ENCODE assay signal across 17 cellular contexts in genomic region chr14:63663428-63664142, GRCh38. TPM values are rescaled to one million over a fixed set of nuclear protein-coding genes. Genes with fewer than 3 reads are reported as not detected.
DNase-seq lines count a peak whose midpoint lies in the region; ATAC-seq, FAIRE-seq and TF ChIP-seq lines count a peak whose summit lies in the region.
"Had no signal": no experiment of that assay in that cellular context is flagged by ENCODE, and none has a peak within 500 bp of the region (broad histone marks: within the 10 kb centered on the region; RNA-seq: fewer than 3 reads in every experiment).

No MANE protein-coding gene starts in this region.

- H4K8ac ChIP-seq in mesendoderm (ENCODE audit: low read depth, low read length): no peak overlapping the region

- peak; percentile 47; the same call in 2 of the 3 replicates for ATAC-seq in K562
- no peak for ATAC-seq in HG02870 (IDR thresholded peaks at IDR 0.05; ENCODE audit: unreplicated experiment)
- no peak for ATAC-seq in HG03457 (IDR thresholded peaks at IDR 0.05; ENCODE audit: unreplicated experiment)
- ATAC-seq: heart left ventricle had no signal

- H3K9me1 ChIP-seq in K562 (ENCODE audit: control insufficient read depth, insufficient read depth, low read length): no peaks in the 10 kb centered on the region

- no peak for TF ChIP-seq CTCF in K562 (IDR thresholded peaks at IDR 0.05 in 2 of 3, conservative IDR thresholded peaks at IDR 0.05 in 1 of 3; ENCODE audit: insufficient read depth in 2 of 3, low read depth in 1 of 3, low read length in 3 of 3)

- no peak overlapping the region for H3K4ac ChIP-seq in mesendoderm (ENCODE audit: low read depth, low read length)

- H3K56ac ChIP-seq in mesendoderm (ENCODE audit: low read length): no peak overlapping the region

- H3K27me3 ChIP-seq in K562 (ENCODE audit: control insufficient read depth in 2 of 2, insufficient read depth in 2 of 2, low read length in 2 of 2): no peaks in the 10 kb centered on the region
- no peaks in the 10 kb centered on the region for H3K27me3 ChIP-seq in mesendoderm (ENCODE audit: insufficient read depth, low read length, poor library complexity)
- H3K27me3 ChIP-seq: BLaER1, heart left ventricle, upper lobe of left lung had no signal

- H3K4me2 ChIP-seq in K562 (ENCODE audit: insufficient read depth, low read length) (no peak overlapping the region), mesendoderm (ENCODE audit: low read length) (no peak overlapping the region)
- H3K4me2 ChIP-seq: BLaER1 had no signal

- CTCF ChIA-PET in K562 (lab: Yijun Ruan, JAX; ENCODE audit: low intra/inter-chr PET ratio): no interaction called here

- DNase-seq in ELR (ENCODE audit: low read depth) (peak; percentile 27), HT1080 (ENCODE audit: low read depth) (peak; percentile 32), K562 (ENCODE audit: extremely low read depth in 1 of 4, low spot score in 3 of 4) (no peak), mesendoderm (peak; percentile 31), NCI-H446 (lab: John Stamatoyannopoulos, UW) (no peak), NCI-H2081 treated with DMSO at 0.1 percent for 48 hours (lab: John Stamatoyannopoulos, UW) (no peak)
- DNase-seq: DMS79 treated with DMSO at 0.1 percent for 48 hours, heart left ventricle, left cardiac atrium, NCI-H187, NCI-H82, WERI-Rb-1 had no signal

- H2AFZ ChIP-seq in K562 (ENCODE audit: low read depth, low read length): no peak overlapping the region

- no peaks in the 10 kb centered on the region for H3K36me3 ChIP-seq in K562 (ENCODE audit: control insufficient read depth, insufficient read depth, low read length)
- H3K36me3 ChIP-seq in mesendoderm (ENCODE audit: control insufficient read depth, insufficient read depth, low read length): no peaks in the 10 kb centered on the region
- H3K36me3 ChIP-seq: BLaER1, upper lobe of left lung, WERI-Rb-1 had no signal

- no peak overlapping the region for H2BK15ac ChIP-seq in mesendoderm (replicated peaks; ENCODE audit: low read depth)

- TF ChIP-seq RAD21 in K562 (CRISPR knock-in tag; conservative IDR thresholded peaks at IDR 0.05 in 1 of 2, IDR thresholded peaks at IDR 0.05 in 1 of 2): no peak

- BruUV-seq in K562 (replicated peaks; lab: Mats Ljungman, UMichigan): no TSS peak

- H3K4me1 ChIP-seq in K562 (replicated peaks in 1 of 2; ENCODE audit: control insufficient read depth in 2 of 2, insufficient read depth in 2 of 2, low read length in 2 of 2) (peaks cover 0 to 6% of the 10 kb centered on the region in 2 experiments; a peak in 2 of 5 replicates), mesendoderm (ENCODE audit: control insufficient read depth, low read depth, low read length) (no peaks in the 10 kb centered on the region)
- H3K4me1 ChIP-seq: BLaER1, heart left ventricle, upper lobe of left lung had no signal

- H3K23ac ChIP-seq in mesendoderm (ENCODE audit: low read length): no peak overlapping the region

- in situ Hi-C loops in K562 (cut with MboI): no loop called here

- POLR2A ChIA-PET in K562 (lab: Yijun Ruan, JAX): interaction anchor here (0.6 kb wide), 2 partner anchors 36 to 333 kb away, joined by 3 read pairs; no protein-coding TSS in a partner anchor

- no peak overlapping the region for H3K18ac ChIP-seq in mesendoderm (ENCODE audit: low read length)

- no peak overlapping the region for H2AK5ac ChIP-seq in mesendoderm (ENCODE audit: low read length)

- H3K27ac ChIP-seq in K562 (ENCODE audit: extremely low read depth, low read depth, low read length) (no peak overlapping the region), mesendoderm (ENCODE audit: low read depth, low read length) (no peak overlapping the region)
- H3K27ac ChIP-seq: BLaER1, heart left ventricle, SK-N-MC, upper lobe of left lung, WERI-Rb-1 had no signal

- no peak overlapping the region for H4K5ac ChIP-seq in mesendoderm (ENCODE audit: low read length)

- 69% methylated on average over 10 of the region's 12 CpGs for WGBS in K562 (ENCODE audit: insufficient coverage, low coverage, missing lambda C conversion rate)
- WGBS in mesendoderm (ENCODE audit: extremely low coverage, insufficient coverage, low lambda C conversion rate): no CpG with 5 or more reads among the region's 12 CpGs

- TF ChIP-seq POLR2A in K562 (conservative IDR thresholded peaks at IDR 0.05): no peak

- intact Hi-C loops in K562 (cut with micrococcal nuclease): no loop called here

- no peak overlapping the region for H2BK5ac ChIP-seq in mesendoderm (ENCODE audit: low read length)

- H4K20me1 ChIP-seq in K562 (replicated peaks; ENCODE audit: control insufficient read depth, insufficient read depth, low read length): no peaks in the 10 kb centered on the region
- H4K20me1 ChIP-seq: BLaER1 had no signal

- FAIRE-seq in K562 (lab: Jason Lieb, UNC): no peak

- H3K9ac ChIP-seq in K562 (ENCODE audit: insufficient read depth in 1 of 2, low read depth in 2 of 2, low read length in 2 of 2) (no peak overlapping the region), mesendoderm (ENCODE audit: low read length) (no peak overlapping the region)
- H3K9ac ChIP-seq: BLaER1 had no signal

- H3K9me3 ChIP-seq in K562 (replicated peaks; ENCODE audit: control insufficient read depth, insufficient read depth, low read depth, low read length): no peaks in the 10 kb centered on the region
- H3K9me3 ChIP-seq: heart left ventricle, upper lobe of left lung had no signal

- H2BK120ac ChIP-seq in mesendoderm (ENCODE audit: low read depth, low read length): no peak overlapping the region

- TF ChIP-seq EP300 in K562 (IDR thresholded peaks at IDR 0.05; ENCODE audit: low read length): no peak

- H3K4me3 ChIP-seq in K562: no peak overlapping the region
- H3K4me3 ChIP-seq in mesendoderm (ENCODE audit: low read length): no peak overlapping the region
- H3K4me3 ChIP-seq: BLaER1, heart left ventricle, SK-N-MC, upper lobe of left lung had no signal

- no peaks in the 10 kb centered on the region for H3K79me2 ChIP-seq in K562 (ENCODE audit: control insufficient read depth, insufficient read depth, low read length)
- no peaks in the 10 kb centered on the region for H3K79me2 ChIP-seq in mesendoderm (ENCODE audit: control insufficient read depth, insufficient read depth, low read length)

- no peaks in the 10 kb centered on the region for H3K79me1 ChIP-seq in mesendoderm (ENCODE audit: low read length)

TF ChIP-seq in K562, 482 proteins besides CTCF, POLR2A, EP300 and RAD21:
- TF ChIP-seq FOXJ3 (CRISPR knock-in tag; IDR thresholded peaks at IDR 0.05) (no peak), LCOR (CRISPR knock-in tag; IDR thresholded peaks at IDR 0.05) (no peak), POLR2G (IDR thresholded peaks at IDR 0.05; ENCODE audit: low read depth, low read length) (peak; percentile 25; the same call in 1 of the 2 replicates), EGR1 (conservative IDR thresholded peaks at IDR 0.05) (no peak), BCOR (IDR thresholded peaks at IDR 0.05) (no peak)
- TF ChIP-seq, protein P1, sequence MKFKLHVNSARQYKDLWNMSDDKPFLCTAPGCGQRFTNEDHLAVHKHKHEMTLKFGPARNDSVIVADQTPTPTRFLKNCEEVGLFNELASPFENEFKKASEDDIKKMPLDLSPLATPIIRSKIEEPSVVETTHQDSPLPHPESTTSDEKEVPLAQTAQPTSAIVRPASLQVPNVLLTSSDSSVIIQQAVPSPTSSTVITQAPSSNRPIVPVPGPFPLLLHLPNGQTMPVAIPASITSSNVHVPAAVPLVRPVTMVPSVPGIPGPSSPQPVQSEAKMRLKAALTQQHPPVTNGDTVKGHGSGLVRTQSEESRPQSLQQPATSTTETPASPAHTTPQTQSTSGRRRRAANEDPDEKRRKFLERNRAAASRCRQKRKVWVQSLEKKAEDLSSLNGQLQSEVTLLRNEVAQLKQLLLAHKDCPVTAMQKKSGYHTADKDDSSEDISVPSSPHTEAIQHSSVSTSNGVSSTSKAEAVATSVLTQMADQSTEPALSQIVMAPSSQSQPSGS (CRISPR knock-in tag; IDR thresholded peaks at IDR 0.05): no peak

RNA-seq across cellular contexts. Expression of gene WDR89, which starts 21.9 kb away (rescaled TPM):
- total RNA-seq in HT1080 (2014; rRNA removed; shearing (Covaris generic)): 12.9 and 13.8 TPM in 2 replicates
- polyA plus RNA-seq in HT1080 (2015; cell fraction: cytosol; rRNA removed): 12.3 and 13.2 TPM in 2 replicates
- 13.9 and 17.6 TPM in 2 replicates for polyA plus RNA-seq in HT1080 (2015; cell fraction: nucleus; rRNA removed)
- 4.0 and 23.3 TPM in 2 replicates for total RNA-seq in K562 (2011; cell fraction: chromatin; rRNA removed; ENCODE audit: low replicate concordance)
- total RNA-seq in K562 (2011; cell fraction: nucleolus; rRNA removed): 3.0 and 4.3 TPM in 2 replicates
- total RNA-seq in K562 (2011; cell fraction: nucleoplasm; rRNA removed): 7.2 and 7.7 TPM in 2 replicates
- total RNA-seq in K562 (2014; rRNA removed) (11.3 and 11.7 TPM in 2 replicates), K562 (2014; rRNA removed; fragmentation: Illumina TruSeq; extraction: Trizol) (25.6 and 27.7 TPM in 2 replicates), K562 (2015; rRNA removed; fragmentation: Illumina TruSeq; extraction: Trizol) (16.0 and 18.0 TPM in 2 replicates), K562 (2021) (15.7 and 19.0 TPM in 2 replicates)
- polyA plus RNA-seq in K562 (2011; rRNA removed) (13.7 and 20.1 TPM in 2 replicates), K562 (2014; fragmentation: Illumina TruSeq; extraction: Trizol) (13.2 and 14.9 TPM in 2 replicates), K562 (2014; fragmentation: Nextera tagmentation; extraction: Ambion mirVana) (10 to 100 TPM; 16.2 to 23.8 TPM), K562 (2014; rRNA removed) (9.3 and 9.9 TPM in 2 replicates)
- polyA plus RNA-seq in K562 (2011; cell fraction: cytosol; rRNA removed): 2.0 and 6.1 TPM in 2 replicates
- 2.8 and 5.5 TPM in 2 replicates for polyA plus RNA-seq in K562 (2011; cell fraction: nucleus; rRNA removed)
- 8.0 and 14.1 TPM in 2 replicates for polyA plus RNA-seq in K562 (2012)
- polyA minus RNA-seq in K562 (2011; rRNA and poly(A)+ RNA removed): 39.8 and 48.7 TPM in 2 replicates
- polyA minus RNA-seq in K562 (2011; cell fraction: cytosol; rRNA and poly(A)+ RNA removed): 7.3 and 8.8 TPM in 2 replicates
- 3.1 and 7.4 TPM in 2 replicates for polyA minus RNA-seq in K562 (2011; cell fraction: nucleus; rRNA and poly(A)+ RNA removed)
- 15.8 TPM for polyA plus RNA-seq in mesendoderm (2013, experiment 1 of 2)
- 15.5 TPM for polyA plus RNA-seq in mesendoderm (2013, experiment 2 of 2)

Comparison
In these comparisons a context has a peak if more than half of its experiments do, and no peak if none do; other contexts are left out.
1. DNase-seq: peak in ELR (single experiment), HT1080 (single experiment) and mesendoderm (single experiment); none in K562 (0 of 4), NCI-H446 (0 of 2) and NCI-H2081 treated with DMSO at 0.1 percent for 48 hours (single experiment).